ENCODE assay signal across 26 cellular contexts in the genomic region with DNA sequence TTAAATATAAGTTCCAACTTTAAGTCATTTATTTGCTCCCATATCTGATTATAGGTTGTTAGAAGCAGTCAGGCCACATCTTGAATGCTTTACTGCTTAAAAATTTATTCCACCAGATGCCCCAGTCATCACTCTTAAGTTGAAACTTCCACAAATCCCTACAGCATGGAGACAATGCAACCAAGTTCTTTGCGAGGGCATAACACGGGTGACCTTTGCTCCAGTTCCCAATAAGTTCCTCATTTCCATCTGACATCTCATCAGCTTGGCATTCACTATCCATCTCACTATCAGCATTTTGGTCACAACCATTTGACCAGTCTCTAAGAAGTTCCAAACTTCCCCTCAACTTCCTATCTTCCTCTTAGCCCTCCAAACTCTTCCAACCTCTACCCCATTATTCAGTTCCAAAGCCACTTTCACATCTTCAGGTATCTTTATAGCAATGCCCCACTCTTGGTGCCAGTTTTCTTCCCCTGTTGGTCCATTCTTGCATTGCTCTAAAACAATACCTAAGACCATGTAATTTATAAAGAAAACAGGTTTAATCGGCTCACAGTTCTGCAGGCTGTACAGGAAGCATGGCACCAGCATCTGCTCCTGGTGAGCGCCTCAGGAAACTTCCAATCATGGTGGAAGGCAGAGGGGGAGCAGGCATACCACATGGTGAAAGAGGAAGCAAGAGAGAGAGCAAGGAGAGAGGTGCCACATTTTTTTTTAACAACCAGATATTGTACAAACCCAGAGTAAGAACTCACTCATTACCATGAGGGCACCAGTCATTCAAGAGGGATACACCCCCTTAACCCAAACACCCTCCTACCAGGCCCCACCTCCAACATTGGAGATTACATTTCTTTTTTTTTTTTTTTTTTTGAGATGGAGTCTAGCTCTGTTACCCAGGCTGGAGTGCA. TPM values are rescaled to one million over a fixed set of nuclear protein-coding genes. Genes with fewer than 3 reads are reported as not detected.
DNase-seq lines count a peak whose midpoint lies in the region; ATAC-seq and TF ChIP-seq lines count a peak whose summit lies in the region.
"Had no signal": no experiment of that assay in that cellular context is flagged by ENCODE, and none has a peak within 500 bp of the region (broad histone marks: within the 10 kb centered on the region; RNA-seq: fewer than 3 reads in every experiment).

No MANE protein-coding gene starts in this region.

- no peaks in the 10 kb centered on the region for H3K27me3 ChIP-seq in body of pancreas
- H3K27me3 ChIP-seq: pancreas, spleen had no signal

- WGBS in body of pancreas, 2 donors, result 84 to 94% methylated on average over 4 of the region's 4 CpGs

- ATAC-seq in memory B cell (ENCODE audit: low read depth) (peak; percentile 15), T-helper 17 cell (no peak), body of pancreas (no peak), GM18907 (IDR thresholded peaks at IDR 0.05; ENCODE audit: unreplicated experiment) (no peak)
- ATAC-seq: pancreas had no signal

- no peaks in the 10 kb centered on the region for H3K27me3 Mint-ChIP-seq in memory B cell
- peaks cover 8% of the 10 kb centered on the region for H3K27me3 Mint-ChIP-seq in T-helper 17 cell
- H3K27me3 Mint-ChIP-seq: activated B cell treated with CpG ODN at 0.5 μM for 24 hours, type B pancreatic cell had no signal

- H3K4me3 ChIP-seq in body of pancreas, result no peak overlapping the region
- H3K4me3 ChIP-seq: pancreas, spleen had no signal

- peaks cover 3% of the 10 kb centered on the region for H3K9me3 Mint-ChIP-seq in memory B cell
- H3K9me3 Mint-ChIP-seq: activated B cell treated with CpG ODN at 0.5 μM for 24 hours, neural crest cell had no signal

- H3K4me1 Mint-ChIP-seq in memory B cell, result peaks cover 7% of the 10 kb centered on the region
- peaks cover 2% of the 10 kb centered on the region for H3K4me1 Mint-ChIP-seq in T-helper 17 cell

- H3K9me3 ChIP-seq in T-helper 17 cell (ENCODE audit: control insufficient read depth, low read length, poor library complexity, severe bottlenecking) (no peaks in the 10 kb centered on the region), body of pancreas (no peaks in the 10 kb centered on the region)
- H3K9me3 ChIP-seq: pancreas, SK-N-SH had no signal

- H3K4me1 ChIP-seq in body of pancreas, result no peaks in the 10 kb centered on the region
- H3K4me1 ChIP-seq: pancreas had no signal

- peak; percentile 74 for DNase-seq in EL
- DNase-seq in LHCN-M2 (ENCODE audit: low read depth), result peak; percentile 67
- peak; percentile 9 for DNase-seq in T1000 (lab: John Stamatoyannopoulos, UW)
- no peak for DNase-seq in memory B cell (ENCODE audit: low spot score in 2 of 2)
- no peak for DNase-seq in T-helper 17 cell
- no peak for DNase-seq in body of pancreas
- DNase-seq: activated B cell treated with CpG ODN at 0.5 μM for 24 hours; activated CD4-positive, alpha-beta T cell treated with anti-CD3 and anti-CD28 coated beads, Interleukin-2, amount 50 U/mL, for 1 hour; activated naive CD4-positive, alpha-beta T cell; activated T-cell treated with anti-CD3 and anti-CD28 coated beads, Interleukin-2, amount 50 U/mL, for 48 hours; Calu3; DMS79 treated with DMSO at 0.1 percent for 48 hours; IMR-90; mammary epithelial cell; NCI-H1436 treated with DMSO at 0.1 percent for 48 hours; NCI-H748 treated with DMSO at 0.1 percent for 48 hours; SK-N-SH; spleen; stimulated activated CD4-positive, alpha-beta T cell treated with anti-CD3 and anti-CD28 coated beads, Interleukin-4, amount 100 ng/mL, for 1 hour; T-helper 9 cell had no signal

- no peak overlapping the region for H3K27ac ChIP-seq in body of pancreas
- H3K27ac ChIP-seq: C4-2B, pancreas, spleen had no signal

- no peak for TF ChIP-seq CTCF in body of pancreas (IDR thresholded peaks at IDR 0.05)

- no peak overlapping the region for H3K27ac Mint-ChIP-seq in memory B cell
- no peak overlapping the region for H3K27ac Mint-ChIP-seq in T-helper 17 cell
- H3K27ac Mint-ChIP-seq: activated B cell treated with CpG ODN at 0.5 μM for 24 hours, brain, type B pancreatic cell had no signal

- H3K4me3 Mint-ChIP-seq in memory B cell (no peak overlapping the region), T-helper 17 cell (no peak overlapping the region)
- H3K4me3 Mint-ChIP-seq: activated B cell treated with CpG ODN at 0.5 μM for 24 hours, brain, neural crest cell, type B pancreatic cell had no signal

- no peaks in the 10 kb centered on the region for H3K36me3 ChIP-seq in body of pancreas (replicated peaks in 1 of 2; ENCODE audit: insufficient read depth in 1 of 2, low read depth in 2 of 2)
- H3K36me3 ChIP-seq: pancreas, spleen had no signal

- H3K36me3 Mint-ChIP-seq in memory B cell, result peaks cover 4% of the 10 kb centered on the region
- H3K36me3 Mint-ChIP-seq in T-helper 17 cell (ENCODE audit: low read depth), result no peaks in the 10 kb centered on the region
- H3K36me3 Mint-ChIP-seq: brain, type B pancreatic cell had no signal

- TF ChIP-seq POLR2A in body of pancreas (IDR thresholded peaks at IDR 0.05), result no peak

- intact Hi-C loops in body of pancreas (cut with DNase I), result no loop called here

RNA-seq across cellular contexts. Expression of a gene that starts 15.9 kb away (rescaled TPM):
- total RNA-seq in LHCN-M2 (2014; rRNA removed) (48.6 and 50.1 TPM in 2 replicates), T-helper 17 cell (10 to 100 TPM; 48.1 to 48.3 TPM), body of pancreas (10 to 100 TPM; 17.5 to 25.9 TPM)
- polyA plus RNA-seq in LHCN-M2 (2012), result 34.1 TPM

RNA-seq across cellular contexts. Expression of a gene that starts 25.1 kb away (rescaled TPM):
- total RNA-seq in LHCN-M2 (2014; rRNA removed) (18.5 and 19.3 TPM in 2 replicates), T-helper 17 cell (10 to 100 TPM; 27.7 to 34.6 TPM), body of pancreas (1 to 10 TPM; 2.3 to 5.7 TPM)
- polyA plus RNA-seq in LHCN-M2 (2012), result 26.2 TPM

Comparison
In these comparisons a context has a peak if more than half of its experiments do, and no peak if none do; other contexts are left out.
1. DNase-seq: peak in EL (single experiment), LHCN-M2 (single experiment) and T1000 (single experiment); none in memory B cell (0 of 2), T-helper 17 cell (0 of 3) and body of pancreas (0 of 4).